8 cellular contexts compared by ENCODE assay signal in genomic region chr11:65743928-65744698, GRCh38. TPM values are rescaled to one million over a fixed set of nuclear protein-coding genes. Genes with fewer than 3 reads are reported as not detected.
A peak's percentile ranks its signal among the peaks of the same experiment; 100 is the strongest.
DNase-seq lines count a peak whose midpoint lies in the region; ATAC-seq, FAIRE-seq and TF ChIP-seq lines count a peak whose summit lies in the region.

No MANE protein-coding gene starts in this region.

- intact Hi-C loops in activated T-helper 2 cell treated with anti-CD3 and anti-CD28 coated beads, Interferon-gamma antibody, Interleukin-2, Interleukin-4, amounts not matched to agents 10 μg/mL and 5 μg/mL and 100 μg/mL, durations not matched to agents 14 hours and 24 hours and 36 hours (cut with micrococcal nuclease), result no loop called here

- FAIRE-seq in urothelium cell line (lab: Jason Lieb, UNC), result no peak

- no peak overlapping the region for H2AFZ ChIP-seq in OCI-LY3 (ENCODE audit: low read depth, low read length)

- H3K27ac Mint-ChIP-seq in activated T-helper 2 cell treated with anti-CD3 and anti-CD28 coated beads, Interferon-gamma antibody, Interleukin-2, Interleukin-4, amounts not matched to agents 10 μg/mL and 5 μg/mL and 100 μg/mL, durations not matched to agents 14 hours and 24 hours and 36 hours, result no peak overlapping the region

- H3K4me1 ChIP-seq in OCI-LY3 (ENCODE audit: low read length), result peaks cover 5% of the 10 kb centered on the region; the same call in 1 of the 2 replicates

- H3K4me3 ChIP-seq in OCI-LY3 (ENCODE audit: low read length) (no peak overlapping the region), fibroblast of villous mesenchyme (ENCODE audit: low read depth, low read length) (no peak overlapping the region)

- no peak overlapping the region for H3K4me2 ChIP-seq in OCI-LY3 (ENCODE audit: low read length)

- no peak for ATAC-seq in HG02642 (IDR thresholded peaks at IDR 0.05; ENCODE audit: poor library complexity, unreplicated experiment)

- H3K27ac ChIP-seq in OCI-LY3 (ENCODE audit: low read length), result no peak overlapping the region

- H3K36me3 ChIP-seq in OCI-LY3 (replicated peaks; ENCODE audit: low read depth, low read length), result no peaks in the 10 kb centered on the region

- H3K4me3 Mint-ChIP-seq in activated T-helper 2 cell treated with anti-CD3 and anti-CD28 coated beads, Interferon-gamma antibody, Interleukin-2, Interleukin-4, amounts not matched to agents 10 μg/mL and 5 μg/mL and 100 μg/mL, durations not matched to agents 14 hours and 24 hours and 36 hours (ENCODE audit: low read depth), result no peak overlapping the region

- H3K4me1 Mint-ChIP-seq in activated T-helper 2 cell treated with anti-CD3 and anti-CD28 coated beads, Interferon-gamma antibody, Interleukin-2, Interleukin-4, amounts not matched to agents 10 μg/mL and 5 μg/mL and 100 μg/mL, durations not matched to agents 14 hours and 24 hours and 36 hours (ENCODE audit: low read depth), result no peaks in the 10 kb centered on the region

- no peaks in the 10 kb centered on the region for H4K20me1 ChIP-seq in OCI-LY3 (ENCODE audit: insufficient read depth, low read length)

- H3K79me2 ChIP-seq in OCI-LY3 (ENCODE audit: low read length), result no peaks in the 10 kb centered on the region

- H3K9me3 ChIP-seq in OCI-LY3 (ENCODE audit: insufficient read depth, low read length), result no peaks in the 10 kb centered on the region

- peaks cover 21% of the 10 kb centered on the region for H3K27me3 Mint-ChIP-seq in activated T-helper 2 cell treated with anti-CD3 and anti-CD28 coated beads, Interferon-gamma antibody, Interleukin-2, Interleukin-4, amounts not matched to agents 10 μg/mL and 5 μg/mL and 100 μg/mL, durations not matched to agents 14 hours and 24 hours and 36 hours (ENCODE audit: low read depth)

- TF ChIP-seq CTCF in OCI-LY3 (IDR thresholded peaks at IDR 0.05; ENCODE audit: low read depth, low read length) (peak; percentile 21), fibroblast of villous mesenchyme (IDR thresholded peaks at IDR 0.05; ENCODE audit: insufficient read depth, low read depth, low read length) (peak; percentile 67)

- peaks cover 24% of the 10 kb centered on the region for H3K27me3 ChIP-seq in OCI-LY3 (ENCODE audit: low read depth, low read length)

- peak; percentile 21 for DNase-seq in stimulated activated CD4-positive, alpha-beta T cell treated with anti-CD3 and anti-CD28 coated beads, Interleukin-1b, Interleukin-23, amount 100 ng/mL, for 48 hours
- DNase-seq in stimulated activated CD4-positive, alpha-beta T cell treated with anti-CD3 and anti-CD28 coated beads, Interleukin-4, amount 100 ng/mL, for 4 hours, result no peak
- peak; percentile 74 for DNase-seq in fibroblast of villous mesenchyme (ENCODE audit: low read depth)
- peak; percentile 37 for DNase-seq in urothelium cell line (ENCODE audit: low spot score)
- no peak for DNase-seq in activated T-helper 2 cell treated with anti-CD3 and anti-CD28 coated beads, Interferon-gamma antibody, Interleukin-2, Interleukin-4, amounts not matched to agents 10 μg/mL and 5 μg/mL and 100 μg/mL, durations not matched to agents 14 hours and 24 hours and 36 hours (ENCODE audit: low spot score)
- no peak for DNase-seq in effector CD8-positive, alpha-beta T cell (lab: John Stamatoyannopoulos, UW)

- no peaks in the 10 kb centered on the region for H3K9me3 Mint-ChIP-seq in activated T-helper 2 cell treated with anti-CD3 and anti-CD28 coated beads, Interferon-gamma antibody, Interleukin-2, Interleukin-4, amounts not matched to agents 10 μg/mL and 5 μg/mL and 100 μg/mL, durations not matched to agents 14 hours and 24 hours and 36 hours

- no peak overlapping the region for H3K9ac ChIP-seq in OCI-LY3 (ENCODE audit: low read length)

- no peaks in the 10 kb centered on the region for H3K36me3 Mint-ChIP-seq in activated T-helper 2 cell treated with anti-CD3 and anti-CD28 coated beads, Interferon-gamma antibody, Interleukin-2, Interleukin-4, amounts not matched to agents 10 μg/mL and 5 μg/mL and 100 μg/mL, durations not matched to agents 14 hours and 24 hours and 36 hours (ENCODE audit: low read depth)

RNA-seq across cellular contexts. Expression of gene RNASEH2C, which starts 23.5 kb away (rescaled TPM):
- total RNA-seq in fibroblast of villous mesenchyme, result 41.5 and 44.1 TPM in 2 replicates
- 85.0 and 94.0 TPM in 2 replicates for total RNA-seq in activated T-helper 2 cell treated with anti-CD3 and anti-CD28 coated beads, Interferon-gamma antibody, Interleukin-2, Interleukin-4, amounts not matched to agents 10 μg/mL and 5 μg/mL and 100 μg/mL, durations not matched to agents 14 hours and 24 hours and 36 hours

RNA-seq across cellular contexts. Expression of gene KAT5, which starts 32.1 kb away (rescaled TPM):
- 33.2 and 42.2 TPM in 2 replicates for total RNA-seq in fibroblast of villous mesenchyme
- total RNA-seq in activated T-helper 2 cell treated with anti-CD3 and anti-CD28 coated beads, Interferon-gamma antibody, Interleukin-2, Interleukin-4, amounts not matched to agents 10 μg/mL and 5 μg/mL and 100 μg/mL, durations not matched to agents 14 hours and 24 hours and 36 hours, result 76.3 and 79.4 TPM in 2 replicates

RNA-seq across cellular contexts. Expression of gene AP5B1, which starts 36.7 kb away (rescaled TPM):
- 13.8 and 16.4 TPM in 2 replicates for total RNA-seq in fibroblast of villous mesenchyme
- 24.6 and 24.9 TPM in 2 replicates for total RNA-seq in activated T-helper 2 cell treated with anti-CD3 and anti-CD28 coated beads, Interferon-gamma antibody, Interleukin-2, Interleukin-4, amounts not matched to agents 10 μg/mL and 5 μg/mL and 100 μg/mL, durations not matched to agents 14 hours and 24 hours and 36 hours

RNA-seq across cellular contexts. Expression of gene OVOL1, which starts 42.8 kb away (rescaled TPM):
- total RNA-seq in fibroblast of villous mesenchyme, result not detected in 2 replicates
- total RNA-seq in activated T-helper 2 cell treated with anti-CD3 and anti-CD28 coated beads, Interferon-gamma antibody, Interleukin-2, Interleukin-4, amounts not matched to agents 10 μg/mL and 5 μg/mL and 100 μg/mL, durations not matched to agents 14 hours and 24 hours and 36 hours, result 0.16 TPM in 2 replicates

Comparison
In these comparisons a context has a peak if more than half of its experiments do, and no peak if none do; other contexts are left out.
1. DNase-seq: peak in stimulated activated CD4-positive, alpha-beta T cell treated with anti-CD3 and anti-CD28 coated beads, Interleukin-1b, Interleukin-23, amount 100 ng/mL, for 48 hours (single experiment), fibroblast of villous mesenchyme (single experiment) and urothelium cell line (single experiment); none in stimulated activated CD4-positive, alpha-beta T cell treated with anti-CD3 and anti-CD28 coated beads, Interleukin-4, amount 100 ng/mL, for 4 hours (0 of 2), activated T-helper 2 cell treated with anti-CD3 and anti-CD28 coated beads, Interferon-gamma antibody, Interleukin-2, Interleukin-4, amounts not matched to agents 10 μg/mL and 5 μg/mL and 100 μg/mL, durations not matched to agents 14 hours and 24 hours and 36 hours (single experiment) and effector CD8-positive, alpha-beta T cell (single experiment).